ENCODE assay signal across 8 cellular contexts in genomic region chr2:60550151-60550983, GRCh38. TPM values are rescaled to one million over a fixed set of nuclear protein-coding genes. Genes with fewer than 3 reads are reported as not detected.
DNase-seq lines count a peak whose midpoint lies in the region; ATAC-seq and TF ChIP-seq lines count a peak whose summit lies in the region.

No MANE protein-coding gene starts in this region.

- H3K27ac Mint-ChIP-seq in chondrocyte (ENCODE audit: unreplicated experiment) = peak overlapping the region; percentile 81

- no peaks in the 10 kb centered on the region for H3K9me3 Mint-ChIP-seq in chondrocyte (ENCODE audit: low read depth)

- peak; percentile 77 for TF ChIP-seq CTCF in AG04450 (IDR thresholded peaks at IDR 0.05; ENCODE audit: low read depth, low read length)
- TF ChIP-seq CTCF in chondrocyte (IDR thresholded peaks at IDR 0.05) = peak; percentile 97

- peaks cover 7% of the 10 kb centered on the region for H3K27me3 ChIP-seq in AG04450 (ENCODE audit: control insufficient read depth, insufficient read depth, low read length)
- H3K27me3 ChIP-seq in layer of hippocampus (ENCODE audit: control insufficient read depth, insufficient read depth, low read length) = peaks cover 8% of the 10 kb centered on the region

- POLR2A ChIA-PET in AG04450 (lab: Yijun Ruan, JAX) = interaction anchor here (0.5 to 1.2 kb wide), 11 partner anchors 16 to 1433 kb away, joined by 3 to 10 read pairs (median 3); no protein-coding TSS in a partner anchor

- H3K36me3 Mint-ChIP-seq in chondrocyte (ENCODE audit: low read depth) = peaks cover 4% of the 10 kb centered on the region

- DNase-seq in AG04450 (ENCODE audit: low read depth, low spot score) (peak; percentile 71), NCI-H128 (lab: John Stamatoyannopoulos, UW; ENCODE audit: unreplicated experiment) (peak; percentile 71), SW 1271 (lab: John Stamatoyannopoulos, UW) (peak; percentile 29 to 69), chondrocyte (ENCODE audit: low spot score) (no peak)
- DNase-seq in stimulated activated CD4-positive, alpha-beta T cell treated with anti-CD3 and anti-CD28 coated beads, Interleukin-4, amount 100 ng/mL, for 4 hours = peak; percentile 32 to 46

- no peaks in the 10 kb centered on the region for H3K27me3 Mint-ChIP-seq in chondrocyte (ENCODE audit: low read depth)

- peak overlapping the region; percentile 91 for H3K4me3 Mint-ChIP-seq in chondrocyte (ENCODE audit: unreplicated experiment)

- H3K27ac ChIP-seq in AG04450 (ENCODE audit: low read depth, low read length) (peak overlapping the region; percentile 31), layer of hippocampus (ENCODE audit: low read depth, low read length) (peak overlapping the region; percentile 52)

- peak overlapping the region; percentile 79 for H3K4me3 ChIP-seq in AG04450 (ENCODE audit: low read depth, low read length)

- peaks cover 22% of the 10 kb centered on the region for H3K4me1 Mint-ChIP-seq in chondrocyte (ENCODE audit: low read depth)

- H3K9me3 ChIP-seq in AG04450 (ENCODE audit: control insufficient read depth, insufficient read depth, low read length) = no peaks in the 10 kb centered on the region; the same call in 1 of the 2 replicates

- ATAC-seq in GM18498 (IDR thresholded peaks at IDR 0.05; ENCODE audit: unreplicated experiment) = peak; percentile 53
- peak; percentile 55 for ATAC-seq in HG02885 (IDR thresholded peaks at IDR 0.05; ENCODE audit: poor library complexity, unreplicated experiment)

- CTCF ChIA-PET in AG04450 (lab: Charles Lee) = interaction anchor here (0.5 to 2.7 kb wide), 45 partner anchors 8 to 1700 kb away, joined by 3 to 28 read pairs (median 4); no protein-coding TSS in a partner anchor

RNA-seq across cellular contexts. Expression of gene BCL11A, which starts 3.1 kb away (rescaled TPM):
- 1.1 and 1.4 TPM in 2 replicates for polyA plus RNA-seq in AG04450 (2011; rRNA removed)
- 2.8 and 4.2 TPM in 2 replicates for polyA minus RNA-seq in AG04450 (2011; rRNA and poly(A)+ RNA removed)
- total RNA-seq in chondrocyte = 11.1 to 15.4 TPM (median 13.4 TPM) in 3 replicates
